Comparison of ENCODE assay signal across 1 cellular context in genomic region chr5:78509145-78509865, GRCh38.
TF ChIP-seq lines count a peak whose summit lies in the region.

No MANE protein-coding gene starts in this region.

TF ChIP-seq in H1, 55 proteins besides CTCF, POLR2A, EP300 and RAD21 (continued from another document):
- TF ChIP-seq CHD7 (IDR thresholded peaks at IDR 0.05; ENCODE audit: insufficient replicate concordance, low read length), result no peak
- no peak for TF ChIP-seq SAP30 (IDR thresholded peaks at IDR 0.05; ENCODE audit: insufficient read depth, insufficient replicate concordance, low read length)
- no peak for TF ChIP-seq USF2 (IDR thresholded peaks at IDR 0.05; ENCODE audit: low read length)
- TF ChIP-seq RNF2 (IDR thresholded peaks at IDR 0.05; ENCODE audit: borderline replicate concordance, low read depth, low read length, missing control alignments, poor library complexity, severe bottlenecking), result no peak
- TF ChIP-seq RFX5 (IDR thresholded peaks at IDR 0.05; ENCODE audit: borderline replicate concordance, low read depth, low read length), result no peak
- no peak for TF ChIP-seq HDAC2 (IDR thresholded peaks at IDR 0.05; ENCODE audit: borderline replicate concordance in 1 of 2, low read depth in 2 of 2, low read length in 2 of 2)
- TF ChIP-seq E2F6 (IDR thresholded peaks at IDR 0.05), result no peak
- no peak for TF ChIP-seq CHD1 (IDR thresholded peaks at IDR 0.05; ENCODE audit: low read depth, low read length)
